In the genomic region with DNA sequence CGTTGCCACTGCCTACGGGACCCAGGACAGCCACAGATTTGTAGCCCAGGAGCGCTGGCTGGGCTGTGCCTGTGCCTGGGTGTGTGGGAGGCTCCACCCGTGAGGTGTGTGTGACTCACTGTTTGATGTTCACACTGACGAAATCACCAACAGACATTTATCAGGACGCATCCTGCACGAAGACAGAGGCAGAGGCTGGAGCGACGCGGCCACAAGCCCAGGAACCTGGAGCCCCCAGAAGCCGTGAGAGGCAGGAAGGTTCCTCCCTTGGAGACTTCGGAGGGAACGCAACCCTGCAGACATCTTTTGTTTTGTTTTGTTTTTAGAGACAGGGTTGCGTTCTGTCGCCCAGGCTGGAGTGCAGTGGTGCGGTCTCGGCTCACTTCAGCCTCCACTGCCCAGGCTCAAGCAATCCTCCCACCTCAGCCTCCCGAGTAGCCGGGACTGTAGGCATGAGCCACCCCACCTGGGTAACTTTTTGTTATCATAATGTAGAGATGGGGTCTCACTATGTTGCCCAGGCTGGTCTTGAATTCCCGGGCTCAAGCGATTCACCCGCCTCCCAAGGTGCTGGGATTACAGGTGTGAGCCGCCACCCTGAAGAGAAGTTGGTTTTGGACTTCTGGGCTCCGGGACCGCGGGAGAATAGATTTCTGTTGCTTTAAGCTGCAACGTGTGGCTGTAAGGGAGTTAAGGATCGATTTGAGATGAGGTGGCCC, we compare ENCODE assay signal across 9 cellular contexts. TPM values are rescaled to one million over a fixed set of nuclear protein-coding genes. Genes with fewer than 3 reads are reported as not detected.
DNase-seq lines count a peak whose midpoint lies in the region; ATAC-seq and TF ChIP-seq lines count a peak whose summit lies in the region.
"Had no signal": no experiment of that assay in that cellular context is flagged by ENCODE, and none has a peak within 500 bp of the region (broad histone marks: within the 10 kb centered on the region; RNA-seq: fewer than 3 reads in every experiment).

No MANE protein-coding gene starts in this region.

- peak; percentile 79 to 94 for ATAC-seq in activated naive CD4-positive, alpha-beta T cell treated with anti-CD3 and anti-CD28 coated beads, Interleukin-2, amount 50 U/mL, for 72 hours
- no peak for ATAC-seq in HG03159 (IDR thresholded peaks at IDR 0.05; ENCODE audit: unreplicated experiment)

- peaks cover 54% of the 10 kb centered on the region for H3K79me2 ChIP-seq in neural progenitor cell (ENCODE audit: low read depth)

- peaks cover 30% of the 10 kb centered on the region for H3K4me1 ChIP-seq in neural progenitor cell
- H3K4me1 ChIP-seq in SJCRH30 = peaks cover 13% of the 10 kb centered on the region

- H3K9me3 ChIP-seq in neural progenitor cell (ENCODE audit: low read depth) = no peaks in the 10 kb centered on the region
- H3K9me3 ChIP-seq in SJCRH30 (replicated peaks) = no peaks in the 10 kb centered on the region

- no peak for TF ChIP-seq CTCF in neural progenitor cell (IDR thresholded peaks at IDR 0.05)

- peaks cover 3% of the 10 kb centered on the region for H3K27me3 Mint-ChIP-seq in neural progenitor cell (ENCODE audit: insufficient read depth, low read depth)

- peaks cover 30% of the 10 kb centered on the region for H4K20me1 ChIP-seq in neural progenitor cell (ENCODE audit: low read depth)

- peak overlapping the region; percentile 8 for H3K27ac ChIP-seq in neural progenitor cell
- no peak overlapping the region for H3K27ac ChIP-seq in SJCRH30
- H3K27ac ChIP-seq: C4-2B had no signal

- no peaks in the 10 kb centered on the region for H3K36me3 Mint-ChIP-seq in activated naive CD4-positive, alpha-beta T cell treated with anti-CD3 and anti-CD28 coated beads, Interleukin-2, amount 50 U/mL, for 72 hours
- peaks cover 7% of the 10 kb centered on the region for H3K36me3 Mint-ChIP-seq in neural progenitor cell

- no peak overlapping the region for H3K4me2 ChIP-seq in neural progenitor cell

- H3K9me3 Mint-ChIP-seq in activated naive CD4-positive, alpha-beta T cell treated with anti-CD3 and anti-CD28 coated beads, Interleukin-2, amount 50 U/mL, for 72 hours = no peaks in the 10 kb centered on the region
- no peaks in the 10 kb centered on the region for H3K9me3 Mint-ChIP-seq in neural progenitor cell

- H3K36me3 ChIP-seq in neural progenitor cell (no peaks in the 10 kb centered on the region), SJCRH30 (peaks cover 9% of the 10 kb centered on the region)

- H3K9ac ChIP-seq in neural progenitor cell = no peak overlapping the region

- DNase-seq in CD1c-positive myeloid dendritic cell (ENCODE audit: extremely low spot score) (peak; percentile 78), MV-4-11 (lab: John Stamatoyannopoulos, UW) (peak; percentile 64), neural progenitor cell (ENCODE audit: low spot score) (no peak), SJCRH30 (no peak), epidermal melanocyte (ENCODE audit: insufficient read length, low spot score) (no peak), NCI-H526 (lab: John Stamatoyannopoulos, UW) (no peak)
- DNase-seq in activated naive CD4-positive, alpha-beta T cell treated with anti-CD3 and anti-CD28 coated beads, Interleukin-2, amount 50 U/mL, for 72 hours (ENCODE audit: low spot score in 2 of 2) = peak in 1 of 2 donors; percentile 44

- H3K4me3 Mint-ChIP-seq in neural progenitor cell = peak overlapping the region; percentile 46

- H3F3A ChIP-seq in neural progenitor cell (ENCODE audit: low read depth) = peaks cover 28% of the 10 kb centered on the region

- peak overlapping the region in 1 of 2 donors; percentile 3 for H3K27ac Mint-ChIP-seq in activated naive CD4-positive, alpha-beta T cell treated with anti-CD3 and anti-CD28 coated beads, Interleukin-2, amount 50 U/mL, for 72 hours
- H3K27ac Mint-ChIP-seq in neural progenitor cell = peak overlapping the region; percentile 79

- H3K4me1 Mint-ChIP-seq in neural progenitor cell = peaks cover 40% of the 10 kb centered on the region

- H3K27me3 ChIP-seq in neural progenitor cell (no peaks in the 10 kb centered on the region), SJCRH30 (no peaks in the 10 kb centered on the region)

- H2AFZ ChIP-seq in neural progenitor cell (replicated peaks) = no peak overlapping the region

- H3K4me3 ChIP-seq in neural progenitor cell (no peak overlapping the region), SJCRH30 (no peak overlapping the region)

RNA-seq across cellular contexts. Expression of a gene that starts 25.0 kb away (rescaled TPM):
- total RNA-seq in activated naive CD4-positive, alpha-beta T cell treated with anti-CD3 and anti-CD28 coated beads, Interleukin-2, amount 50 U/mL, for 72 hours = 10 to 100 TPM; 55.5 to 83.8 TPM
- total RNA-seq in neural progenitor cell (ENCODE audit: low replicate concordance) = 38.6 and 156 TPM in 2 replicates
- total RNA-seq in SJCRH30 (2014; rRNA removed; shearing (Covaris generic)) = 47.5 and 58.9 TPM in 2 replicates

RNA-seq across cellular contexts. Expression of a gene that starts 33.3 kb away (rescaled TPM):
- 10 to 100 TPM; 22.4 to 35.7 TPM for total RNA-seq in activated naive CD4-positive, alpha-beta T cell treated with anti-CD3 and anti-CD28 coated beads, Interleukin-2, amount 50 U/mL, for 72 hours
- total RNA-seq in neural progenitor cell (ENCODE audit: low replicate concordance) = 25.5 and 68.7 TPM in 2 replicates
- 28.7 and 34.8 TPM in 2 replicates for total RNA-seq in SJCRH30 (2014; rRNA removed; shearing (Covaris generic))

RNA-seq across cellular contexts. Expression of a gene that starts 41.1 kb away (rescaled TPM):
- total RNA-seq in activated naive CD4-positive, alpha-beta T cell treated with anti-CD3 and anti-CD28 coated beads, Interleukin-2, amount 50 U/mL, for 72 hours = under 1 TPM; 0.07 to 0.19 TPM
- total RNA-seq in neural progenitor cell (ENCODE audit: low replicate concordance) = 5.4 and 5.9 TPM in 2 replicates
- not detected in 2 replicates for total RNA-seq in SJCRH30 (2014; rRNA removed; shearing (Covaris generic))

RNA-seq across cellular contexts. Expression of a gene that starts 42.0 kb away (rescaled TPM):
- total RNA-seq in activated naive CD4-positive, alpha-beta T cell treated with anti-CD3 and anti-CD28 coated beads, Interleukin-2, amount 50 U/mL, for 72 hours = 10 to 100 TPM; 10.9 to 32.4 TPM
- total RNA-seq in neural progenitor cell (ENCODE audit: low replicate concordance) = 0.77 TPM in 1 of 2 replicates, not detected in the other
- total RNA-seq in SJCRH30 (2014; rRNA removed; shearing (Covaris generic)) = 0.08 TPM in 1 of 2 replicates, not detected in the other

RNA-seq across cellular contexts. Expression of a gene that starts 46.1 kb away (rescaled TPM):
- 100 to 1,000 TPM in 1 of 2 donors, 10 to 100 TPM in 1; 98.3 to 102 TPM for total RNA-seq in activated naive CD4-positive, alpha-beta T cell treated with anti-CD3 and anti-CD28 coated beads, Interleukin-2, amount 50 U/mL, for 72 hours
- 22.7 and 58.2 TPM in 2 replicates for total RNA-seq in neural progenitor cell (ENCODE audit: low replicate concordance)
- 18.3 and 19.8 TPM in 2 replicates for total RNA-seq in SJCRH30 (2014; rRNA removed; shearing (Covaris generic))

Comparison
In these comparisons a context has a peak if more than half of its experiments do, and no peak if none do; other contexts are left out.
1. DNase-seq: peak in CD1c-positive myeloid dendritic cell (single experiment) and MV-4-11 (single experiment); none in neural progenitor cell (single experiment), SJCRH30 (0 of 2), epidermal melanocyte (single experiment) and NCI-H526 (0 of 2).